Comparison of ENCODE assay signal across 24 cellular contexts in genomic region chr19:10560154-10560553, GRCh38. TPM values are rescaled to one million over a fixed set of nuclear protein-coding genes. Genes with fewer than 3 reads are reported as not detected.
DNase-seq lines count a peak whose midpoint lies in the region; ATAC-seq and TF ChIP-seq lines count a peak whose summit lies in the region.
"Had no signal": no experiment of that assay in that cellular context is flagged by ENCODE, and none has a peak within 500 bp of the region (broad histone marks: within the 10 kb centered on the region; RNA-seq: fewer than 3 reads in every experiment).

No MANE protein-coding gene starts in this region.

- H3K79me1 ChIP-seq in trophoblast cell (ENCODE audit: low read length) = no peaks in the 10 kb centered on the region

- TF ChIP-seq CTCF in RWPE1 (conservative IDR thresholded peaks at IDR 0.05; ENCODE audit: low read depth) = no peak

- H3K4me3 ChIP-seq in trophoblast cell (ENCODE audit: low read depth, low read length) = no peak overlapping the region
- H3K4me3 ChIP-seq: BLaER1, GM12878 had no signal

- H4K12ac ChIP-seq in trophoblast cell (ENCODE audit: low read depth, low read length) = no peak overlapping the region

- H4K91ac ChIP-seq in trophoblast cell (ENCODE audit: low read depth, low read length) = no peak overlapping the region

- H2AFZ ChIP-seq in trophoblast cell (ENCODE audit: insufficient read depth, low read length, poor library complexity) = no peak overlapping the region

- no peak overlapping the region for H2BK5ac ChIP-seq in trophoblast cell (ENCODE audit: low read depth, low read length, poor library complexity)

- CTCF ChIA-PET in RWPE1 (lab: Yijun Ruan, JAX) = no interaction called here

- H2AK5ac ChIP-seq in trophoblast cell (ENCODE audit: low read length) = no peak overlapping the region

- DNase-seq in activated naive CD4-positive, alpha-beta T cell treated with anti-CD3 and anti-CD28 coated beads, Interleukin-2, amount 50 U/mL, for 72 hours (ENCODE audit: low spot score in 2 of 2) = no peak
- DNase-seq in RWPE1 (ENCODE audit: low spot score) = no peak
- DNase-seq in trophoblast cell = no peak
- DNase-seq in NCI-H345 (lab: John Stamatoyannopoulos, UW) = no peak
- DNase-seq: 8988T; ACHN; BE2C; C1 segment of cervical spinal cord; CD4-positive, alpha-beta memory T cell; CD4-positive, CD25-positive, alpha-beta regulatory T cell; CD8-positive, alpha-beta memory T cell; COR-L47; DMS 273 treated with DMSO at 0.1 percent for 48 hours; DMS153; DMS53; DMS79; DND-41; EL; GDM1 had no signal

- H2BK120ac ChIP-seq in trophoblast cell (ENCODE audit: insufficient read depth, low read length, poor library complexity) = no peak overlapping the region

- H4K8ac ChIP-seq in trophoblast cell (ENCODE audit: low read depth, low read length) = no peak overlapping the region

- no peaks in the 10 kb centered on the region for H3K27me3 Mint-ChIP-seq in activated naive CD4-positive, alpha-beta T cell treated with anti-CD3 and anti-CD28 coated beads, Interleukin-2, amount 50 U/mL, for 24 hours
- H3K27me3 Mint-ChIP-seq: CD4-positive, alpha-beta memory T cell; CD4-positive, CD25-positive, alpha-beta regulatory T cell; CD8-positive, alpha-beta memory T cell had no signal

- H3K36me3 Mint-ChIP-seq in activated naive CD4-positive, alpha-beta T cell treated with anti-CD3 and anti-CD28 coated beads, Interleukin-2, amount 50 U/mL, for 24 hours = peaks cover 10% of the 10 kb centered on the region
- H3K36me3 Mint-ChIP-seq in activated naive CD4-positive, alpha-beta T cell treated with anti-CD3 and anti-CD28 coated beads, Interleukin-2, amount 50 U/mL, for 72 hours = peaks cover 8 to 21% of the 10 kb centered on the region in 2 donors

- no CpG with 5 or more reads among the region's 7 CpGs for WGBS in trophoblast cell (ENCODE audit: extremely low coverage, insufficient coverage, insufficient read length)

- no peaks in the 10 kb centered on the region for H3K9me3 Mint-ChIP-seq in activated naive CD4-positive, alpha-beta T cell treated with anti-CD3 and anti-CD28 coated beads, Interleukin-2, amount 50 U/mL, for 24 hours
- H3K9me3 Mint-ChIP-seq in activated naive CD4-positive, alpha-beta T cell treated with anti-CD3 and anti-CD28 coated beads, Interleukin-2, amount 50 U/mL, for 72 hours = no peaks in the 10 kb centered on the region
- H3K9me3 Mint-ChIP-seq: CD14-positive monocyte; CD4-positive, alpha-beta memory T cell; CD4-positive, CD25-positive, alpha-beta regulatory T cell; CD8-positive, alpha-beta memory T cell had no signal

- no peak overlapping the region for H3K14ac ChIP-seq in trophoblast cell (ENCODE audit: low read length)

- H3K27me3 ChIP-seq in trophoblast cell (ENCODE audit: insufficient read depth, low read length) = no peaks in the 10 kb centered on the region
- H3K27me3 ChIP-seq: BE2C, BLaER1 had no signal

- no peak overlapping the region for H3K4me3 Mint-ChIP-seq in activated naive CD4-positive, alpha-beta T cell treated with anti-CD3 and anti-CD28 coated beads, Interleukin-2, amount 50 U/mL, for 24 hours
- H3K4me3 Mint-ChIP-seq: CD14-positive monocyte; CD4-positive, alpha-beta memory T cell; CD8-positive, alpha-beta memory T cell had no signal

- no peak for ATAC-seq in activated naive CD4-positive, alpha-beta T cell treated with anti-CD3 and anti-CD28 coated beads, Interleukin-2, amount 50 U/mL, for 72 hours
- no peak for ATAC-seq in HG03175 (IDR thresholded peaks at IDR 0.05; ENCODE audit: unreplicated experiment)
- ATAC-seq: GM12878 had no signal

- H3K4me1 ChIP-seq in trophoblast cell (ENCODE audit: control insufficient read depth in 1 of 2, insufficient read depth in 2 of 2, low read length in 2 of 2) = peaks cover 2 to 3% of the 10 kb centered on the region in 2 experiments
- H3K4me1 ChIP-seq: BE2C had no signal

- peaks cover 19% of the 10 kb centered on the region for H3K4me1 Mint-ChIP-seq in activated naive CD4-positive, alpha-beta T cell treated with anti-CD3 and anti-CD28 coated beads, Interleukin-2, amount 50 U/mL, for 24 hours

- peak overlapping the region; percentile 24 for H3K9ac ChIP-seq in trophoblast cell (ENCODE audit: low read length)
- H3K9ac ChIP-seq: BLaER1 had no signal

- H3K18ac ChIP-seq in trophoblast cell (ENCODE audit: low read length) = no peak overlapping the region

- no peak overlapping the region for H2BK12ac ChIP-seq in trophoblast cell (ENCODE audit: low read length)

- peaks cover 45 to 49% of the 10 kb centered on the region in 2 experiments for H3K36me3 ChIP-seq in trophoblast cell (ENCODE audit: control insufficient read depth in 1 of 2, insufficient read depth in 2 of 2, low read length in 2 of 2)

- H3K4me2 ChIP-seq in trophoblast cell (ENCODE audit: low read length) = no peak overlapping the region
- H3K4me2 ChIP-seq: BLaER1 had no signal

- H3K27ac ChIP-seq in RWPE1 = peak overlapping the region; percentile 96
- no peak overlapping the region for H3K27ac ChIP-seq in trophoblast cell (ENCODE audit: low read depth, low read length)

- POLR2A ChIA-PET in RWPE1 (lab: Yijun Ruan, JAX; ENCODE audit: low non-redundant PET) = no interaction called here

- peak overlapping the region; percentile 51 for H3K27ac Mint-ChIP-seq in activated naive CD4-positive, alpha-beta T cell treated with anti-CD3 and anti-CD28 coated beads, Interleukin-2, amount 50 U/mL, for 24 hours
- peak overlapping the region in 1 of 2 donors; percentile 59 for H3K27ac Mint-ChIP-seq in activated naive CD4-positive, alpha-beta T cell treated with anti-CD3 and anti-CD28 coated beads, Interleukin-2, amount 50 U/mL, for 72 hours

- no peaks in the 10 kb centered on the region for H3K79me2 ChIP-seq in trophoblast cell (ENCODE audit: control insufficient read depth, insufficient read depth, low read length, poor library complexity)

- no peak overlapping the region for H3K4ac ChIP-seq in trophoblast cell (ENCODE audit: low read depth, low read length)

- H3K23ac ChIP-seq in trophoblast cell (ENCODE audit: low read length) = no peak overlapping the region

- H3K9me3 ChIP-seq in trophoblast cell (ENCODE audit: insufficient read depth, low read depth, low read length) = peaks cover 2% of the 10 kb centered on the region
- H3K9me3 ChIP-seq: BE2C, BLaER1 had no signal

RNA-seq across cellular contexts. Expression of gene KRI1, which starts 5.7 kb away (rescaled TPM):
- total RNA-seq in activated naive CD4-positive, alpha-beta T cell treated with anti-CD3 and anti-CD28 coated beads, Interleukin-2, amount 50 U/mL, for 72 hours = 10 to 100 TPM; 55.6 to 62.7 TPM
- polyA plus RNA-seq in trophoblast cell (2013) = 12.3 and 12.6 TPM in 2 replicates

RNA-seq across cellular contexts. Expression of gene CDKN2D, which starts 8.6 kb away (rescaled TPM):
- total RNA-seq in activated naive CD4-positive, alpha-beta T cell treated with anti-CD3 and anti-CD28 coated beads, Interleukin-2, amount 50 U/mL, for 72 hours = 100 to 1,000 TPM in 1 of 2 donors, 10 to 100 TPM in 1; 43.4 to 248 TPM
- polyA plus RNA-seq in trophoblast cell (2013) = 2.6 and 2.7 TPM in 2 replicates

RNA-seq across cellular contexts. Expression of gene ATG4D, which starts 16.4 kb away (rescaled TPM):
- 10 to 100 TPM; 21.0 to 67.4 TPM for total RNA-seq in activated naive CD4-positive, alpha-beta T cell treated with anti-CD3 and anti-CD28 coated beads, Interleukin-2, amount 50 U/mL, for 72 hours
- 14.1 and 14.7 TPM in 2 replicates for polyA plus RNA-seq in trophoblast cell (2013)

RNA-seq across cellular contexts. Expression of gene AP1M2, which starts 27.0 kb away (rescaled TPM):
- total RNA-seq in activated naive CD4-positive, alpha-beta T cell treated with anti-CD3 and anti-CD28 coated beads, Interleukin-2, amount 50 U/mL, for 72 hours = not detected
- 40.5 and 43.5 TPM in 2 replicates for polyA plus RNA-seq in trophoblast cell (2013)
- total RNA-seq: CD4-positive, alpha-beta memory T cell; CD4-positive, CD25-positive, alpha-beta regulatory T cell; CD8-positive, alpha-beta memory T cell had no signal
- polyA plus RNA-seq: CD4-positive, alpha-beta memory T cell; CD4-positive, CD25-positive, alpha-beta regulatory T cell; CD8-positive, alpha-beta memory T cell; GM12878 had no signal

RNA-seq across cellular contexts. Expression of gene S1PR5, which starts 42.9 kb away (rescaled TPM):
- under 1 TPM; 0.23 to 0.27 TPM for total RNA-seq in activated naive CD4-positive, alpha-beta T cell treated with anti-CD3 and anti-CD28 coated beads, Interleukin-2, amount 50 U/mL, for 72 hours
- polyA plus RNA-seq in trophoblast cell (2013) = 1.2 and 1.3 TPM in 2 replicates
- total RNA-seq: CD4-positive, CD25-positive, alpha-beta regulatory T cell; GM12878 had no signal
